ENCODE assay signal across 30 cellular contexts in genomic region chr20:44743080-44743701, GRCh38. TPM values are rescaled to one million over a fixed set of nuclear protein-coding genes. Genes with fewer than 3 reads are reported as not detected.
"Had no signal": no experiment of that assay in that cellular context is flagged by ENCODE, and none has a peak within 500 bp of the region (broad histone marks: within the 10 kb centered on the region; RNA-seq: fewer than 3 reads in every experiment).

No MANE protein-coding gene starts in this region.

- H3K4me3 ChIP-seq: gastrocnemius medialis, hepatocyte, psoas muscle, suprapubic skin, transverse colon had no signal

- H3K27ac ChIP-seq: epithelial cell of prostate, gastrocnemius medialis, hepatocyte, parathyroid adenoma, psoas muscle, suprapubic skin, transverse colon had no signal

- H3K27me3 ChIP-seq: suprapubic skin had no signal

- ATAC-seq: activated CD8-positive, alpha-beta memory T cell treated with anti-CD3 and anti-CD28 coated beads, Interleukin-2, amount 10 ng/mL, durations not matched to agents 7 days and 5 days; activated CD8-positive, alpha-beta T cell treated with anti-CD3 and anti-CD28 coated beads, Interleukin-2, amount 10 ng/mL, durations not matched to agents 7 days and 5 days; activated naive CD8-positive, alpha-beta T cell treated with anti-CD3 and anti-CD28 coated beads, Interleukin-2, amount 50 U/mL, for 24 hours; gastrocnemius medialis; psoas muscle; WTC11 had no signal

- H2AFZ ChIP-seq: hepatocyte, parathyroid adenoma had no signal

- H3K9ac ChIP-seq: parathyroid adenoma had no signal

- H3K27ac Mint-ChIP-seq: activated CD8-positive, alpha-beta memory T cell treated with anti-CD3 and anti-CD28 coated beads, Interleukin-2, amount 10 ng/mL, durations not matched to agents 7 days and 5 days; activated CD8-positive, alpha-beta T cell treated with anti-CD3 and anti-CD28 coated beads, Interleukin-2, amount 10 ng/mL, durations not matched to agents 7 days and 5 days; activated naive CD4-positive, alpha-beta T cell treated with anti-CD3 and anti-CD28 coated beads, Interleukin-2, amount 50 U/mL, for 24 hours; activated naive CD8-positive, alpha-beta T cell treated with anti-CD3 and anti-CD28 coated beads, Interleukin-2, amount 50 U/mL, for 24 hours; activated T-helper 2 cell treated with anti-CD3 and anti-CD28 coated beads, Interferon-gamma antibody, Interleukin-2, Interleukin-4, amounts not matched to agents 10 μg/mL and 5 μg/mL and 100 μg/mL, durations not matched to agents 14 hours and 24 hours and 36 hours; mesothelial cell of epicardium; naive B cell; T-helper 1 cell treated with Interleukin-12 subunit alpha and Interleukin-12 subunit beta and Interleukin-4 antibody, amounts not matched to agents 30 μg/mL and 1 μg/mL, for 36 hours; WTC11 had no signal

- H3K4me3 Mint-ChIP-seq: activated CD8-positive, alpha-beta memory T cell treated with anti-CD3 and anti-CD28 coated beads, Interleukin-2, amount 10 ng/mL, durations not matched to agents 7 days and 5 days; activated CD8-positive, alpha-beta T cell treated with anti-CD3 and anti-CD28 coated beads, Interleukin-2, amount 10 ng/mL, durations not matched to agents 7 days and 5 days; activated naive CD4-positive, alpha-beta T cell treated with anti-CD3 and anti-CD28 coated beads, Interleukin-2, amount 50 U/mL, for 24 hours; activated naive CD8-positive, alpha-beta T cell treated with anti-CD3 and anti-CD28 coated beads, Interleukin-2, amount 50 U/mL, for 24 hours; central memory CD8-positive, alpha-beta T cell; mesothelial cell of epicardium; neural crest cell; T-helper 1 cell treated with Interleukin-12 subunit alpha and Interleukin-12 subunit beta and Interleukin-4 antibody, amounts not matched to agents 30 μg/mL and 1 μg/mL, for 36 hours; WTC11 had no signal

- DNase-seq: activated CD4-positive, alpha-beta T cell treated with anti-CD3 and anti-CD28 coated beads, Interleukin-2, amount 50 U/mL, for 1 hour; activated CD8-positive, alpha-beta memory T cell treated with anti-CD3 and anti-CD28 coated beads, Interleukin-2, amount 10 ng/mL, durations not matched to agents 7 days and 5 days; activated CD8-positive, alpha-beta T cell treated with anti-CD3 and anti-CD28 coated beads, Interleukin-2, amount 10 ng/mL, durations not matched to agents 7 days and 5 days; activated naive CD8-positive, alpha-beta T cell treated with anti-CD3 and anti-CD28 coated beads, Interleukin-2, amount 50 U/mL, for 24 hours; activated T-cell treated with anti-CD3 and anti-CD28 coated beads, Interleukin-2, amount 50 U/mL, for 48 hours; amygdala; effector CD8-positive, alpha-beta T cell; gastrocnemius medialis; islet precursor cell; mammary epithelial cell; naive B cell; nucleus accumbens; stimulated activated CD4-positive, alpha-beta T cell treated with anti-CD3 and anti-CD28 coated beads, Interleukin-15, amount 100 ng/mL, for 24 hours; stimulated activated naive CD4-positive, alpha-beta T cell; transverse colon had no signal

- H3K9me3 ChIP-seq: gastrocnemius medialis, psoas muscle, suprapubic skin, transverse colon had no signal

- H3K4me2 ChIP-seq: hepatocyte had no signal

- H3K36me3 ChIP-seq: gastrocnemius medialis, suprapubic skin, transverse colon had no signal

- H3K79me2 ChIP-seq: hepatocyte, parathyroid adenoma had no signal

- H3K36me3 Mint-ChIP-seq: activated naive CD4-positive, alpha-beta T cell treated with anti-CD3 and anti-CD28 coated beads, Interleukin-2, amount 50 U/mL, for 24 hours; mesothelial cell of epicardium; naive B cell; WTC11 had no signal

RNA-seq across cellular contexts. Expression of gene KCNK15, which starts 2.5 kb away (rescaled TPM):
- total RNA-seq: activated CD8-positive, alpha-beta memory T cell treated with anti-CD3 and anti-CD28 coated beads, Interleukin-2, amount 10 ng/mL, durations not matched to agents 7 days and 5 days; activated CD8-positive, alpha-beta T cell treated with anti-CD3 and anti-CD28 coated beads, Interleukin-2, amount 10 ng/mL, durations not matched to agents 7 days and 5 days; dermis microvascular lymphatic vessel endothelial cell; neural crest cell had no signal

RNA-seq across cellular contexts. Expression of gene CCN5, which starts 28.0 kb away (rescaled TPM):
- total RNA-seq: activated CD8-positive, alpha-beta memory T cell treated with anti-CD3 and anti-CD28 coated beads, Interleukin-2, amount 10 ng/mL, durations not matched to agents 7 days and 5 days; activated CD8-positive, alpha-beta T cell treated with anti-CD3 and anti-CD28 coated beads, Interleukin-2, amount 10 ng/mL, durations not matched to agents 7 days and 5 days; activated T-helper 2 cell treated with anti-CD3 and anti-CD28 coated beads, Interferon-gamma antibody, Interleukin-2, Interleukin-4, amounts not matched to agents 10 μg/mL and 5 μg/mL and 100 μg/mL, durations not matched to agents 14 hours and 24 hours and 36 hours; bronchial epithelial cell; dermis microvascular lymphatic vessel endothelial cell; mesothelial cell of epicardium; neural crest cell; urinary bladder had no signal
